8 cellular contexts compared by ENCODE assay signal in the genomic region with DNA sequence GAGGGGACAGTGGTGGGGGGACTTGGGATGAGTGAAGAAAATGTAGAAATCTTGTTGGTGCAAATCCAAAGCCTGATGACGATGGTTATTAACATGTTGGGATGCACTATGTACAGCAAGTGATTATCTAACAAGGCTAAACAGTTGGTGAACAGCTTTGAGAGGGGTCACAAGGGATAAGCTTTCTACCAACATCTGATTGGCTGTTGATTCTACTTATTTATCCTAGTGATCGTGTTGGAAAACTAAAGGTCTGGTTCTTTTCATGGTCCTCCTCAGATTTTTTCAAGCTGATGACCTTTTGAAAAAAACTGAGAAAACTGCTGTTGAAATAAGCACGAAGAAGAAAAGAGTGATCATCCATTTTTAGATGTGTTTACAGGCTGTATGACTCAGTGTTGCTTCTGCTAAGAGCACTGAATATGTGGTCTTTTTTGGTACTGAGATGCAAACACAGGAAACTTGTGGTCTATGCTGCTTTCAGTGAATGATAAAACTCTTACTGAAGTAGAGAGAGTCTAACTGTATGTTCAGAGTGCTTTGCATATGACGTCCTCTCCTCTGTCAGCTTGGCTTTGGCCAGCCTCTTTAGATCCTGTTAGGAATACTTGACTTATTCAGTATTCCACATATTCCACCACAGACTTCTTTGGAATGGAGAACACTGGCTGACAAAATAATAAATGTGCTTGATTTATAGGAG.
DNase-seq lines count a peak whose midpoint lies in the region; ATAC-seq and TF ChIP-seq lines count a peak whose summit lies in the region.

No MANE protein-coding gene starts in this region.

- peak overlapping the region; percentile 95 for H3K9ac ChIP-seq in smooth muscle cell (ENCODE audit: low read depth)

- H3F3A ChIP-seq in smooth muscle cell (ENCODE audit: low read depth): peaks cover 3% of the 10 kb centered on the region

- H3K4me3 Mint-ChIP-seq in activated naive CD8-positive, alpha-beta T cell treated with anti-CD3 and anti-CD28 coated beads for 36 hours: peak overlapping the region; percentile 42

- H3K4me1 ChIP-seq in smooth muscle cell (ENCODE audit: low read depth): no peaks in the 10 kb centered on the region

- H3K9me3 ChIP-seq in smooth muscle cell (replicated peaks; ENCODE audit: low read depth): no peaks in the 10 kb centered on the region

- no peaks in the 10 kb centered on the region for H3K36me3 Mint-ChIP-seq in activated naive CD8-positive, alpha-beta T cell treated with anti-CD3 and anti-CD28 coated beads for 36 hours

- no peaks in the 10 kb centered on the region for H3K9me3 Mint-ChIP-seq in activated naive CD8-positive, alpha-beta T cell treated with anti-CD3 and anti-CD28 coated beads for 36 hours

- peaks cover 40% of the 10 kb centered on the region for H3K4me1 Mint-ChIP-seq in activated naive CD8-positive, alpha-beta T cell treated with anti-CD3 and anti-CD28 coated beads for 36 hours

- H3K4me3 ChIP-seq in GM08714 (ENCODE audit: low read length) (peak overlapping the region; percentile 48), smooth muscle cell (no peak overlapping the region)

- H3K27ac Mint-ChIP-seq in activated naive CD8-positive, alpha-beta T cell treated with anti-CD3 and anti-CD28 coated beads for 36 hours: peak overlapping the region; percentile 90

- peak overlapping the region; percentile 68 for H3K4me2 ChIP-seq in smooth muscle cell

- ATAC-seq in GM21390 (IDR thresholded peaks at IDR 0.05; ENCODE audit: unreplicated experiment) (peak; percentile 99), HG03575 (IDR thresholded peaks at IDR 0.05; ENCODE audit: extremely low read depth, insufficient number of reproducible peaks, low FRiP score, unreplicated experiment) (peak; percentile 100)

- peak overlapping the region; percentile 99 for H3K27ac ChIP-seq in smooth muscle cell (ENCODE audit: low read depth)

- 7% methylated on average over 4 of the region's 4 CpGs for WGBS in smooth muscle cell (ENCODE audit: low lambda C conversion rate)

- no peak for TF ChIP-seq CTCF in smooth muscle cell (IDR thresholded peaks at IDR 0.05; ENCODE audit: borderline replicate concordance, insufficient read depth, poor library complexity, severe bottlenecking)

- no peaks in the 10 kb centered on the region for H3K36me3 ChIP-seq in smooth muscle cell (ENCODE audit: low read depth)

- H2AFZ ChIP-seq in smooth muscle cell (ENCODE audit: low read depth): peak overlapping the region; percentile 8

- H3K27me3 ChIP-seq in smooth muscle cell (ENCODE audit: low read depth): no peaks in the 10 kb centered on the region

- no peaks in the 10 kb centered on the region for H3K27me3 Mint-ChIP-seq in activated naive CD8-positive, alpha-beta T cell treated with anti-CD3 and anti-CD28 coated beads for 36 hours

- H4K20me1 ChIP-seq in smooth muscle cell (ENCODE audit: low read depth): no peaks in the 10 kb centered on the region

- DNase-seq in activated naive CD8-positive, alpha-beta T cell treated with anti-CD3 and anti-CD28 coated beads for 36 hours: peak; percentile 14
- DNase-seq in smooth muscle cell (lab: John Stamatoyannopoulos, UW; ENCODE audit: unreplicated experiment) (no peak), cerebellar cortex (ENCODE audit: low spot score) (no peak), NCI-H510A treated with DMSO at 0.1 percent for 48 hours (lab: John Stamatoyannopoulos, UW) (no peak), NCI-H446 treated with DMSO at 0.1 percent for 48 hours (lab: John Stamatoyannopoulos, UW) (no peak)

- H3K79me2 ChIP-seq in smooth muscle cell (ENCODE audit: low read depth): no peaks in the 10 kb centered on the region
